Comparison of ENCODE assay signal across 8 cellular contexts in the genomic region with DNA sequence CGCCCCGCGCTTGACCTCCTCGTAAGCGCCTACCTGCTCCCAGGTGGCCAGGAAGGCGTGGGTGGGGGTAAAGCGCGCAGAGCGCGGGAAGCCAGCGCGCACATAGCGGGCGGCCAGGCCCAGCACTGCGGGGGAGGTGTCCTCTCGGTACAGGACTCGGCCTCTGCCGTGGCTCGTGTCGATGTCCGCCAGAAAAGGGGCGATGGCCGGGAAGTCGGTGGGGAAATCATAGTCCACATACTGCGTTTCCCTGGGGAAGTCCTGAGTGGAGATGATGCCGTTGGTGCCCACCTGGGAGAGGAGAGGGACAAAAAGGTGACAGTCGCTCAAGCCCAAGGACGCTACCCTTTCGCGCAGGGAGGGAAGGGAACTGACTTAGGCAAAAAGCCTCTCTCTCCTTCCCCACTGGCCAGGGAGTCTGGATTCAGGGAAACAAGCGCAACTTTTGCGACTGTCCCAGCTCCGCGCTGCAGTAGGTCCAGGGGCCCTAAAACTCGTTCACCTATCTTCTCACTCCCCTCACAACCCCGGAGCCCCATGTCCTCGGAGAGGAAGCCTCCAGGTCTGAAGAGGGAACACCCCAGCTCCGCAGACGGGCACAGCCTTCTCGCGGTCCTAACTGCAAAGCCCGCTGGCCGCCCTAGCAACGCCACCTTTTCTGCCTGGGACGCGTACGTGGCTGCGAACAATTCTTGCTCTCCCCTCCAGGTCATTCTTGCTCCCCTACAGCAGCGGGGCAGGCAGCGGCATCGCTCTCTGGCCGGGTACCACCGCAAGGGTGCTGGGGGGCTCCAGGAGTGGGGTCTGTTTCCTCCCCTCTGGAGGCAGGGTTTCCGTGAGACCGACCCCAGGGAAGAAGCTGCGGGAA. TPM values are rescaled to one million over a fixed set of nuclear protein-coding genes. Genes with fewer than 3 reads are reported as not detected.
DNase-seq lines count a peak whose midpoint lies in the region; ATAC-seq and TF ChIP-seq lines count a peak whose summit lies in the region.

No MANE protein-coding gene starts in this region.

- TF ChIP-seq CTCF in coronary artery (IDR thresholded peaks at IDR 0.05) (no peak), lung (IDR thresholded peaks at IDR 0.05; ENCODE audit: control extremely low read depth, extremely low read depth) (no peak), transverse colon (IDR thresholded peaks at IDR 0.05) (no peak)

- no peak for TF ChIP-seq EP300 in transverse colon (IDR thresholded peaks at IDR 0.05; ENCODE audit: low read depth)

- H3K27me3 ChIP-seq in lung (ENCODE audit: control insufficient read depth, insufficient read depth) = no peaks in the 10 kb centered on the region
- peaks cover 16% of the 10 kb centered on the region for H3K27me3 ChIP-seq in transverse colon

- TF ChIP-seq POLR2A in transverse colon (IDR thresholded peaks at IDR 0.05) = no peak

- H3K27ac ChIP-seq in coronary artery (peak overlapping the region; percentile 75 to 93), lung (ENCODE audit: low read depth in 1 of 2, low read length in 1 of 2) (peak overlapping the region; percentile 48 to 76), transverse colon (peak overlapping the region; percentile 76 to 90 (median 81))

- no peak for ATAC-seq in lung (ENCODE audit: insufficient read depth, low FRiP score)

- 2 to 3% methylated on average over 56 of the region's 56 CpGs for WGBS in lung, 2 donors
- WGBS in transverse colon (ENCODE audit: low coverage in 1 of 2), 2 donors = 6% methylated on average over 56 of the region's 56 CpGs; no CpG with 5 or more reads in 1 of the 2 donors

- H3K9me3 ChIP-seq in lung (ENCODE audit: control insufficient read depth in 2 of 2, insufficient read depth in 1 of 2, low read length in 1 of 2) (no peaks in the 10 kb centered on the region), transverse colon (no peaks in the 10 kb centered on the region)

- peak overlapping the region; percentile 93 for H3K4me3 ChIP-seq in coronary artery
- H3K4me3 ChIP-seq in lung = peak overlapping the region; percentile 64
- H3K4me3 ChIP-seq in transverse colon = peak overlapping the region; percentile 52 to 85 (median 62)

- DNase-seq in ELR (ENCODE audit: low read depth) (peak; percentile 63), NCI-H69 (lab: John Stamatoyannopoulos, UW) (peak; percentile 71), coronary artery (ENCODE audit: low spot score) (no peak), lung (ENCODE audit: low spot score) (no peak), transverse colon (peak; percentile 36), NOMO-1 (lab: John Stamatoyannopoulos, UW; ENCODE audit: unreplicated experiment in 2 of 2) (no peak), posterior vena cava (ENCODE audit: low spot score) (no peak), germinal center (ENCODE audit: low spot score) (no peak)

- H3K4me1 ChIP-seq in lung (ENCODE audit: control insufficient read depth in 2 of 2, insufficient read depth in 2 of 2, low read length in 2 of 2) (peaks cover 9 to 15% of the 10 kb centered on the region in 2 donors), transverse colon (peaks cover 6 to 31% (median 21%) of the 10 kb centered on the region in 4 donors)

- H3K36me3 ChIP-seq in lung (ENCODE audit: control insufficient read depth in 2 of 2, insufficient read depth in 2 of 2, low read length in 2 of 2) (no peaks in the 10 kb centered on the region), transverse colon (no peaks in the 10 kb centered on the region)

- in situ Hi-C loops in transverse colon (cut with MboI; ENCODE audit: low pct_ligation_motif_present in 1 of 4, low pct_unique_long_range_greater_than_20kb in 1 of 4, low sequenced_read_pairs in 3 of 4) = no loop called here

- intact Hi-C loops in transverse colon (cut with DNase I; ENCODE audit: low total_unique reads) = loop anchor here (2.0 kb wide), 1 partner anchor 71 kb away; no protein-coding TSS in a partner anchor
- intact Hi-C loops in posterior vena cava (cut with DNase I) = no loop called here

RNA-seq across cellular contexts. Expression of a gene that starts 0.8 kb away (rescaled TPM):
- total RNA-seq in lung (100 to 1,000 TPM in 1 of 2 donors, 1 to 10 TPM in 1; 9.7 to 116 TPM), transverse colon (10 to 100 TPM in 3 of 4 donors, 1 to 10 TPM in 1; 8.3 to 62.7 (median 27.4) TPM), posterior vena cava (10 to 100 TPM; 49.8 to 56.9 TPM)
- polyA plus RNA-seq in lung = 1 to 10 TPM; 3.4 to 6.0 TPM

Comparison
In these comparisons a context has a peak if more than half of its experiments do, and no peak if none do; other contexts are left out.
1. DNase-seq: peak in ELR (single experiment), NCI-H69 (single experiment) and transverse colon (single experiment); none in coronary artery (single experiment), lung (single experiment), NOMO-1 (0 of 2), posterior vena cava (single experiment) and germinal center (single experiment).
2. Peak in every context shown above with its lines, with median percentiles within 50 percentile points of each other: H3K27ac ChIP-seq and H3K4me3 ChIP-seq.